ENCODE assay signal across 8 cellular contexts in genomic region chrX:133414399-133415275, GRCh38. TPM values are rescaled to one million over a fixed set of nuclear protein-coding genes. Genes with fewer than 3 reads are reported as not detected.
DNase-seq lines count a peak whose midpoint lies in the region; ATAC-seq, FAIRE-seq and TF ChIP-seq lines count a peak whose summit lies in the region.

No MANE protein-coding gene starts in this region.

- no peaks in the 10 kb centered on the region for H3K36me3 ChIP-seq in sigmoid colon

- H3K27me3 Mint-ChIP-seq in activated CD4-positive, alpha-beta T cell treated with anti-CD3 and anti-CD28 coated beads for 36 hours, result peaks cover 45% of the 10 kb centered on the region
- peaks cover 12% of the 10 kb centered on the region for H3K27me3 Mint-ChIP-seq in WTC11 (ENCODE audit: low read depth)

- H3K9me3 Mint-ChIP-seq in activated CD4-positive, alpha-beta T cell treated with anti-CD3 and anti-CD28 coated beads for 36 hours (ENCODE audit: low read depth), result no peaks in the 10 kb centered on the region
- no peaks in the 10 kb centered on the region for H3K9me3 Mint-ChIP-seq in WTC11

- no peak for ATAC-seq in activated CD4-positive, alpha-beta T cell treated with anti-CD3 and anti-CD28 coated beads for 36 hours
- no peak for ATAC-seq in WTC11
- peak; percentile 62 for ATAC-seq in left ventricle myocardium superior
- ATAC-seq in HG03432 (IDR thresholded peaks at IDR 0.05; ENCODE audit: unreplicated experiment), result no peak
- ATAC-seq in HG02623 (IDR thresholded peaks at IDR 0.05; ENCODE audit: unreplicated experiment), result no peak

- peaks cover 0 to 18% (median 9%) of the 10 kb centered on the region in 4 donors for H3K4me1 ChIP-seq in sigmoid colon

- POLR2A ChIA-PET in activated CD4-positive, alpha-beta T cell treated with anti-CD3 and anti-CD28 coated beads for 36 hours (lab: Charles Lee), result no interaction called here
- POLR2A ChIA-PET in WTC11 (lab: Charles Lee), result interaction anchor here (0.7 to 0.8 kb wide), 2 partner anchors 31 to 40 kb away, joined by 3 read pairs; no protein-coding TSS in a partner anchor

- H3K36me3 Mint-ChIP-seq in activated CD4-positive, alpha-beta T cell treated with anti-CD3 and anti-CD28 coated beads for 36 hours (ENCODE audit: low read depth), result no peaks in the 10 kb centered on the region
- H3K36me3 Mint-ChIP-seq in WTC11, result peaks cover 12% of the 10 kb centered on the region

- H3K4me1 Mint-ChIP-seq in activated CD4-positive, alpha-beta T cell treated with anti-CD3 and anti-CD28 coated beads for 36 hours, result peaks cover 5% of the 10 kb centered on the region
- peaks cover 61% of the 10 kb centered on the region for H3K4me1 Mint-ChIP-seq in WTC11

- TF ChIP-seq POLR2A in sigmoid colon (IDR thresholded peaks at IDR 0.05), result no peak

- no peak for TF ChIP-seq CTCF in WTC11 (IDR thresholded peaks at IDR 0.05)
- TF ChIP-seq CTCF in sigmoid colon (IDR thresholded peaks at IDR 0.05), result no peak

- H3K27me3 ChIP-seq in sigmoid colon, result peaks cover 0 to 4% (median 0%) of the 10 kb centered on the region in 3 donors

- no peak overlapping the region for H3K27ac Mint-ChIP-seq in activated CD4-positive, alpha-beta T cell treated with anti-CD3 and anti-CD28 coated beads for 36 hours
- no peak overlapping the region for H3K27ac Mint-ChIP-seq in WTC11

- CTCF ChIA-PET in activated CD4-positive, alpha-beta T cell treated with anti-CD3 and anti-CD28 coated beads for 36 hours (lab: Charles Lee), result interaction anchor here (0.6 kb wide), 1 partner anchor 587 kb away, joined by 3 read pairs; no protein-coding TSS in a partner anchor
- CTCF ChIA-PET in WTC11 (lab: Charles Lee), result interaction anchor here (0.6 to 1.9 kb wide), 4 partner anchors 31 to 1469 kb away, joined by 4 to 8 read pairs (median 5); no protein-coding TSS in a partner anchor

- peak; percentile 9 for DNase-seq in activated CD4-positive, alpha-beta T cell treated with anti-CD3 and anti-CD28 coated beads for 36 hours
- no peak for DNase-seq in activated CD4-positive, alpha-beta T cell treated with anti-CD3 and anti-CD28 coated beads for 1 hour
- DNase-seq in WTC11 (ENCODE audit: low spot score) (peak; percentile 22), left ventricle myocardium superior (peak; percentile 32), sigmoid colon (peak; percentile 67), GM19239 (ENCODE audit: insufficient read length, low spot score) (no peak)

- TF ChIP-seq EP300 in sigmoid colon (IDR thresholded peaks at IDR 0.05), result no peak

- H3K9me3 ChIP-seq in sigmoid colon, result no peaks in the 10 kb centered on the region

- FAIRE-seq in GM19239 (lab: Jason Lieb, UNC), result no peak

- H3K4me3 ChIP-seq in sigmoid colon, result peak overlapping the region; percentile 68 to 77 (median 72)

- 1% methylated on average over 93 of the region's 93 CpGs for WGBS in sigmoid colon, 2 donors

- peak overlapping the region; percentile 85 to 89 (median 87) for H3K27ac ChIP-seq in sigmoid colon

- H3K4me3 Mint-ChIP-seq in activated CD4-positive, alpha-beta T cell treated with anti-CD3 and anti-CD28 coated beads for 36 hours, result peak overlapping the region; percentile 57
- H3K4me3 Mint-ChIP-seq in WTC11, result peak overlapping the region; percentile 89

- intact Hi-C loops in activated CD4-positive, alpha-beta T cell treated with anti-CD3 and anti-CD28 coated beads for 36 hours (cut with DNase I, micrococcal nuclease), result no loop called here
- intact Hi-C loops in left ventricle myocardium superior (cut with micrococcal nuclease), result no loop called here
- intact Hi-C loops in sigmoid colon (cut with DNase I), result loop anchor here (5.0 kb wide), 3 partner anchors 68 to 83 kb away; no protein-coding TSS in a partner anchor

TF ChIP-seq in WTC11, 78 proteins besides CTCF, POLR2A, EP300 and RAD21:
- TF ChIP-seq CBFB (CRISPR knock-in tag; IDR thresholded peaks at IDR 0.05; ENCODE audit: low read depth) (0 out of 2 replicates have a peak, but pooled peaks have one; percentile 25), RELA (CRISPR knock-in tag; IDR thresholded peaks at IDR 0.05; ENCODE audit: borderline replicate concordance) (no peak), OVOL2 (CRISPR knock-in tag; IDR thresholded peaks at IDR 0.05; ENCODE audit: borderline replicate concordance) (no peak), NFYB (CRISPR knock-in tag; conservative IDR thresholded peaks at IDR 0.05; ENCODE audit: low read depth) (no peak), CREM (CRISPR knock-in tag; IDR thresholded peaks at IDR 0.05) (no peak), ZBTB21 (CRISPR knock-in tag; IDR thresholded peaks at IDR 0.05; ENCODE audit: borderline replicate concordance) (no peak), MXD4 (CRISPR knock-in tag; IDR thresholded peaks at IDR 0.05; ENCODE audit: borderline replicate concordance) (no peak), IRF1 (CRISPR knock-in tag; IDR thresholded peaks at IDR 0.05) (no peak), HMGXB4 (CRISPR knock-in tag; IDR thresholded peaks at IDR 0.05) (peak; percentile 58; the same call in 1 of the 2 replicates), FOXP1 (CRISPR knock-in tag; IDR thresholded peaks at IDR 0.05; ENCODE audit: borderline replicate concordance) (no peak), GRHL2 (CRISPR knock-in tag; IDR thresholded peaks at IDR 0.05; ENCODE audit: insufficient replicate concordance, severe bottlenecking) (no peak), JAZF1 (CRISPR knock-in tag; IDR thresholded peaks at IDR 0.05) (no peak)
- TF ChIP-seq, protein P1, sequence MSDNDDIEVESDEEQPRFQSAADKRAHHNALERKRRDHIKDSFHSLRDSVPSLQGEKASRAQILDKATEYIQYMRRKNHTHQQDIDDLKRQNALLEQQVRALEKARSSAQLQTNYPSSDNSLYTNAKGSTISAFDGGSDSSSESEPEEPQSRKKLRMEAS (CRISPR knock-in tag; IDR thresholded peaks at IDR 0.05), result no peak
- TF ChIP-seq, protein P2, sequence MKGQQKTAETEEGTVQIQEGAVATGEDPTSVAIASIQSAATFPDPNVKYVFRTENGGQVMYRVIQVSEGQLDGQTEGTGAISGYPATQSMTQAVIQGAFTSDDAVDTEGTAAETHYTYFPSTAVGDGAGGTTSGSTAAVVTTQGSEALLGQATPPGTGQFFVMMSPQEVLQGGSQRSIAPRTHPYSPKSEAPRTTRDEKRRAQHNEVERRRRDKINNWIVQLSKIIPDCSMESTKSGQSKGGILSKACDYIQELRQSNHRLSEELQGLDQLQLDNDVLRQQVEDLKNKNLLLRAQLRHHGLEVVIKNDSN (CRISPR knock-in tag; IDR thresholded peaks at IDR 0.05), result no peak
- TF ChIP-seq, protein P3, sequence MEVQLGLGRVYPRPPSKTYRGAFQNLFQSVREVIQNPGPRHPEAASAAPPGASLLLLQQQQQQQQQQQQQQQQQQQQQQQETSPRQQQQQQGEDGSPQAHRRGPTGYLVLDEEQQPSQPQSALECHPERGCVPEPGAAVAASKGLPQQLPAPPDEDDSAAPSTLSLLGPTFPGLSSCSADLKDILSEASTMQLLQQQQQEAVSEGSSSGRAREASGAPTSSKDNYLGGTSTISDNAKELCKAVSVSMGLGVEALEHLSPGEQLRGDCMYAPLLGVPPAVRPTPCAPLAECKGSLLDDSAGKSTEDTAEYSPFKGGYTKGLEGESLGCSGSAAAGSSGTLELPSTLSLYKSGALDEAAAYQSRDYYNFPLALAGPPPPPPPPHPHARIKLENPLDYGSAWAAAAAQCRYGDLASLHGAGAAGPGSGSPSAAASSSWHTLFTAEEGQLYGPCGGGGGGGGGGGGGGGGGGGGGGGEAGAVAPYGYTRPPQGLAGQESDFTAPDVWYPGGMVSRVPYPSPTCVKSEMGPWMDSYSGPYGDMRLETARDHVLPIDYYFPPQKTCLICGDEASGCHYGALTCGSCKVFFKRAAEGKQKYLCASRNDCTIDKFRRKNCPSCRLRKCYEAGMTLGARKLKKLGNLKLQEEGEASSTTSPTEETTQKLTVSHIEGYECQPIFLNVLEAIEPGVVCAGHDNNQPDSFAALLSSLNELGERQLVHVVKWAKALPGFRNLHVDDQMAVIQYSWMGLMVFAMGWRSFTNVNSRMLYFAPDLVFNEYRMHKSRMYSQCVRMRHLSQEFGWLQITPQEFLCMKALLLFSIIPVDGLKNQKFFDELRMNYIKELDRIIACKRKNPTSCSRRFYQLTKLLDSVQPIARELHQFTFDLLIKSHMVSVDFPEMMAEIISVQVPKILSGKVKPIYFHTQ (CRISPR knock-in tag; IDR thresholded peaks at IDR 0.05), result no peak
TF ChIP-seq in WTC11: peak in this region for 2.

RNA-seq across cellular contexts. Expression of gene GPC4, which starts 0.7 kb away (rescaled TPM):
- total RNA-seq in activated CD4-positive, alpha-beta T cell treated with anti-CD3 and anti-CD28 coated beads for 36 hours, result not detected
- total RNA-seq in WTC11 (2021) (120 to 144 TPM (median 120 TPM) in 3 replicates), left ventricle myocardium superior (11.6 TPM), sigmoid colon (10 to 100 TPM; 25.3 to 45.7 (median 28.1) TPM)
- 1 to 10 TPM; 1.2 to 9.4 (median 2.3) TPM for polyA plus RNA-seq in sigmoid colon

Comparison
In these comparisons a context has a peak if more than half of its experiments do, and no peak if none do; other contexts are left out.
1. DNase-seq: peak in activated CD4-positive, alpha-beta T cell treated with anti-CD3 and anti-CD28 coated beads for 36 hours (single experiment), WTC11 (single experiment), left ventricle myocardium superior (single experiment) and sigmoid colon (single experiment); none in activated CD4-positive, alpha-beta T cell treated with anti-CD3 and anti-CD28 coated beads for 1 hour (single experiment) and GM19239 (single experiment).
2. RNA of gene GPC4, which starts 0.7 kb away (total RNA-seq): 120 to 144 TPM in WTC11, 25.3 to 45.7 TPM in sigmoid colon and 11.6 TPM in left ventricle myocardium superior (single experiment); not detected in activated CD4-positive, alpha-beta T cell treated with anti-CD3 and anti-CD28 coated beads for 36 hours; every median in the first group is over 10 times any median in the second.